In genomic region chr1:208175508-208175895, GRCh38 we compare ENCODE assay signal across 1 cellular context.
TF ChIP-seq lines count a peak whose summit lies in the region.

No MANE protein-coding gene starts in this region.

TF ChIP-seq in SK-N-SH treated with all-trans-retinoic acid at 6 μM for 48 hours, 23 proteins besides CTCF, POLR2A, EP300 and RAD21 (continued from another document):
- no peak for TF ChIP-seq SNAI2 (CRISPR knock-in tag; IDR thresholded peaks at IDR 0.05)
- no peak for TF ChIP-seq BACH2 (CRISPR knock-in tag; IDR thresholded peaks at IDR 0.05; ENCODE audit: borderline replicate concordance)
